In the genomic region with DNA sequence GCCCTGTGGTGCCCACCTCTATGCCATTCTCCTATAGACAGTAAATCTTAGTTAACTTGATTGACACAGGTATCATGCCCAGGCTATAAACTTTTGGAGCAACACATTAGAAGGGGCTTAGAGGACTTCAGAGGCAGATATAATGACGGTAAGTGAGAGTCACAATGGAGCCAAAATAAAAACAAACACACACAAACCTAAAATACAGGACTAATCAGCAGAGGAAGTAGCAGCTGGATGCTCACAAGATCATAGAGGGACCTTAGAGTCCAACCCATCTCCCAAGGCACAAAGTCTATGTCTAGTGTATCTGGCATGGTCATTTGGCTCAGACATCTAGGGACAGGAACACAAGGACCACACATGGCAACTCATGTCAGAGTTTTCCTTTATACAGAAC, we compare ENCODE assay signal across 2 cellular contexts.
TF ChIP-seq lines count a peak whose summit lies in the region.

No MANE protein-coding gene starts in this region.

TF ChIP-seq in HCT116, 20 proteins besides CTCF, POLR2A, EP300 and RAD21:
- TF ChIP-seq, protein P1, sequence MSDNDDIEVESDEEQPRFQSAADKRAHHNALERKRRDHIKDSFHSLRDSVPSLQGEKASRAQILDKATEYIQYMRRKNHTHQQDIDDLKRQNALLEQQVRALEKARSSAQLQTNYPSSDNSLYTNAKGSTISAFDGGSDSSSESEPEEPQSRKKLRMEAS (IDR thresholded peaks at IDR 0.05): no peak
- TF ChIP-seq CBX3 (IDR thresholded peaks at IDR 0.05; ENCODE audit: low read depth) (no peak), YY1 (IDR thresholded peaks at IDR 0.05; ENCODE audit: extremely low read depth, insufficient replicate concordance, low read depth, low read length) (no peak)

TF ChIP-seq in IMR-90, 13 proteins besides CTCF, POLR2A, EP300 and RAD21:
- TF ChIP-seq CHD1 (IDR thresholded peaks at IDR 0.05; ENCODE audit: low read depth, low read length) (no peak), NFE2L2 (IDR thresholded peaks at IDR 0.05; ENCODE audit: low read depth, low read length) (no peak), CEBPB (IDR thresholded peaks at IDR 0.05; ENCODE audit: low read depth, low read length) (no peak), RFX5 (IDR thresholded peaks at IDR 0.05; ENCODE audit: low read depth, low read length) (no peak), MAZ (IDR thresholded peaks at IDR 0.05; ENCODE audit: borderline replicate concordance, low read depth, low read length) (no peak), FOS (IDR thresholded peaks at IDR 0.05; ENCODE audit: low read depth, low read length) (no peak)
- TF ChIP-seq, protein P2, sequence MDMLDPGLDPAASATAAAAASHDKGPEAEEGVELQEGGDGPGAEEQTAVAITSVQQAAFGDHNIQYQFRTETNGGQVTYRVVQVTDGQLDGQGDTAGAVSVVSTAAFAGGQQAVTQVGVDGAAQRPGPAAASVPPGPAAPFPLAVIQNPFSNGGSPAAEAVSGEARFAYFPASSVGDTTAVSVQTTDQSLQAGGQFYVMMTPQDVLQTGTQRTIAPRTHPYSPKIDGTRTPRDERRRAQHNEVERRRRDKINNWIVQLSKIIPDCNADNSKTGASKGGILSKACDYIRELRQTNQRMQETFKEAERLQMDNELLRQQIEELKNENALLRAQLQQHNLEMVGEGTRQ (IDR thresholded peaks at IDR 0.05; ENCODE audit: low read depth, low read length): no peak
